ENCODE assay signal across 8 cellular contexts in genomic region chr11:77820565-77821348, GRCh38. TPM values are rescaled to one million over a fixed set of nuclear protein-coding genes. Genes with fewer than 3 reads are reported as not detected.
DNase-seq lines count a peak whose midpoint lies in the region; ATAC-seq and TF ChIP-seq lines count a peak whose summit lies in the region.

AAMDC (plus strand) TSS chr11:77821144; CDS start chr11:77842497, 21,353 bp downstream.
RSF1 (minus strand) TSS chr11:77820722; CDS start chr11:77820714, 8 bp downstream.

- H3K4me1 ChIP-seq in CD4-positive, alpha-beta memory T cell (ENCODE audit: insufficient read depth, low read length) = peaks cover 45% of the 10 kb centered on the region
- H3K4me1 ChIP-seq in lung (ENCODE audit: control insufficient read depth in 2 of 2, insufficient read depth in 2 of 2, low read length in 2 of 2) = peaks cover 3 to 10% of the 10 kb centered on the region in 2 donors

- 0 to 1% methylated on average over 50 to 64 of the region's 64 CpGs for WGBS in lung, 2 donors

- no peaks in the 10 kb centered on the region for H3K9me3 Mint-ChIP-seq in CD4-positive, alpha-beta memory T cell
- H3K9me3 Mint-ChIP-seq in activated CD4-positive, alpha-beta memory T cell treated with anti-CD3 and anti-CD28 coated beads, Interleukin-2, amount 10 ng/mL, durations not matched to agents 7 days and 5 days = peaks cover 3% of the 10 kb centered on the region

- H3K9me3 ChIP-seq in CD4-positive, alpha-beta memory T cell (ENCODE audit: control insufficient read depth in 1 of 2, low read length in 2 of 2) = no peaks in the 10 kb centered on the region
- H3K9me3 ChIP-seq in lung (ENCODE audit: control insufficient read depth in 2 of 2, insufficient read depth in 1 of 2, low read length in 1 of 2) = no peaks in the 10 kb centered on the region

- DNase-seq in CD4-positive, alpha-beta memory T cell = peak; percentile 95 to 99 (median 98)
- DNase-seq in NCI-H82 (lab: John Stamatoyannopoulos, UW) (peak; percentile 99), ecto neural progenitor cell (ENCODE audit: low spot score) (peak; percentile 99), lung (ENCODE audit: low spot score) (peak; percentile 99)
- DNase-seq in activated CD4-positive, alpha-beta memory T cell treated with anti-CD3 and anti-CD28 coated beads, Interleukin-2, amount 10 ng/mL, durations not matched to agents 7 days and 5 days = peak; percentile 97
- peak; percentile 93 to 97 (median 94) for DNase-seq in stimulated activated CD4-positive, alpha-beta T cell treated with anti-CD3 and anti-CD28 coated beads, TNF-alpha, amount 100 ng/mL, for 4 hours (ENCODE audit: low read depth in 3 of 3)

- no peaks in the 10 kb centered on the region for H3K27me3 ChIP-seq in CD4-positive, alpha-beta memory T cell (ENCODE audit: insufficient read depth, low read length)
- H3K27me3 ChIP-seq in lung (ENCODE audit: control insufficient read depth, insufficient read depth) = no peaks in the 10 kb centered on the region

- no peaks in the 10 kb centered on the region for H3K27me3 Mint-ChIP-seq in CD4-positive, alpha-beta memory T cell
- no peaks in the 10 kb centered on the region for H3K27me3 Mint-ChIP-seq in activated CD4-positive, alpha-beta memory T cell treated with anti-CD3 and anti-CD28 coated beads, Interleukin-2, amount 10 ng/mL, durations not matched to agents 7 days and 5 days

- peaks cover 0 to 23% of the 10 kb centered on the region in 2 donors for H3K36me3 Mint-ChIP-seq in CD4-positive, alpha-beta memory T cell
- peaks cover 20% of the 10 kb centered on the region for H3K36me3 Mint-ChIP-seq in activated CD4-positive, alpha-beta memory T cell treated with anti-CD3 and anti-CD28 coated beads, Interleukin-2, amount 10 ng/mL, durations not matched to agents 7 days and 5 days (ENCODE audit: low read depth)

- peak within 1 kb of the TSS; percentile 92 to 98 (median 96) for H3K27ac Mint-ChIP-seq in CD4-positive, alpha-beta memory T cell
- peak within 1 kb of the TSS; percentile 94 for H3K27ac Mint-ChIP-seq in activated CD4-positive, alpha-beta memory T cell treated with anti-CD3 and anti-CD28 coated beads, Interleukin-2, amount 10 ng/mL, durations not matched to agents 7 days and 5 days

- TF ChIP-seq CTCF in lung (IDR thresholded peaks at IDR 0.05; ENCODE audit: control extremely low read depth, extremely low read depth) = peak; percentile 28

- ATAC-seq in GM19438 (IDR thresholded peaks at IDR 0.05; ENCODE audit: low read depth, unreplicated experiment) = peak; percentile 85
- ATAC-seq in HG03575 (IDR thresholded peaks at IDR 0.05; ENCODE audit: extremely low read depth, insufficient number of reproducible peaks, low FRiP score, unreplicated experiment) = peak; percentile 58
- ATAC-seq in lung (ENCODE audit: insufficient read depth, low FRiP score) = peak; percentile 88

- H3K4me1 Mint-ChIP-seq in CD4-positive, alpha-beta memory T cell = peaks cover 30 to 52% (median 39%) of the 10 kb centered on the region in 4 donors
- H3K4me1 Mint-ChIP-seq in activated CD4-positive, alpha-beta memory T cell treated with anti-CD3 and anti-CD28 coated beads, Interleukin-2, amount 10 ng/mL, durations not matched to agents 7 days and 5 days = peaks cover 33% of the 10 kb centered on the region

- H3K4me3 ChIP-seq in CD4-positive, alpha-beta memory T cell (ENCODE audit: low read length in 2 of 2) = peak within 1 kb of the TSS; percentile 96 to 100
- H3K4me3 ChIP-seq in lung = peak within 1 kb of the TSS; percentile 97

- intact Hi-C loops in CD4-positive, alpha-beta memory T cell (cut with micrococcal nuclease) = loop anchor here (1.0 to 2.0 kb wide), 6 partner anchors 174 to 774 kb away; partner anchors contain the start of genes CLNS1A, INTS4, KCTD21 and NARS2

- POLR2A ChIA-PET in CD4-positive, alpha-beta memory T cell (lab: Charles Lee; ENCODE audit: partially characterized antibody) = interaction anchor here (0.6 to 4.0 kb wide), 8 partner anchors 50 to 744 kb away, joined by 3 to 62 read pairs (median 5); partner anchors contain the start of genes ALG8, CLNS1A, GAB2 and INTS4
- POLR2A ChIA-PET in activated CD4-positive, alpha-beta memory T cell treated with anti-CD3 and anti-CD28 coated beads, Interleukin-2, amount 10 ng/mL, durations not matched to agents 7 days and 5 days (lab: Charles Lee) = interaction anchor here (0.8 to 4.0 kb wide), 9 partner anchors 20 to 756 kb away, joined by 3 to 31 read pairs (median 3); partner anchors contain the start of genes CLNS1A, INTS4, KCTD21 and USP35

- no peaks in the 10 kb centered on the region for H3K36me3 ChIP-seq in CD4-positive, alpha-beta memory T cell (ENCODE audit: insufficient read depth, low read length)
- H3K36me3 ChIP-seq in lung (ENCODE audit: control insufficient read depth in 2 of 2, insufficient read depth in 2 of 2, low read length in 2 of 2) = no peaks in the 10 kb centered on the region

- CTCF ChIA-PET in CD4-positive, alpha-beta memory T cell (lab: Charles Lee; ENCODE audit: partially characterized antibody) = interaction anchor here (1.1 to 1.9 kb wide), 3 partner anchors 14 to 174 kb away, joined by 3 to 7 read pairs (median 6); partner anchors contain the start of gene INTS4
- CTCF ChIA-PET in activated CD4-positive, alpha-beta memory T cell treated with anti-CD3 and anti-CD28 coated beads, Interleukin-2, amount 10 ng/mL, durations not matched to agents 7 days and 5 days (lab: Charles Lee) = interaction anchor here (4.0 kb wide), 1 partner anchor 174 kb away, joined by 14 read pairs; the partner anchor contains the start of gene INTS4

- peak within 1 kb of the TSS; percentile 98 to 100 (median 99) for H3K4me3 Mint-ChIP-seq in CD4-positive, alpha-beta memory T cell
- H3K4me3 Mint-ChIP-seq in activated CD4-positive, alpha-beta memory T cell treated with anti-CD3 and anti-CD28 coated beads, Interleukin-2, amount 10 ng/mL, durations not matched to agents 7 days and 5 days = peak within 1 kb of the TSS; percentile 97

- peak within 1 kb of the TSS; percentile 88 for H3K27ac ChIP-seq in CD4-positive, alpha-beta memory T cell (ENCODE audit: low read depth, low read length)
- peak within 1 kb of the TSS; percentile 90 to 94 for H3K27ac ChIP-seq in lung (ENCODE audit: low read depth in 1 of 2, low read length in 1 of 2)

RNA-seq across cellular contexts. Expression of gene AAMDC, which starts in this region (rescaled TPM):
- 1 to 10 TPM; 7.6 to 9.4 TPM for total RNA-seq in CD4-positive, alpha-beta memory T cell
- 10 to 100 TPM; 27.6 to 36.7 TPM for polyA plus RNA-seq in CD4-positive, alpha-beta memory T cell
- total RNA-seq in activated CD4-positive, alpha-beta memory T cell treated with anti-CD3 and anti-CD28 coated beads, Interleukin-2, amount 10 ng/mL, durations not matched to agents 7 days and 5 days = 10 to 100 TPM; 14.4 to 15.6 TPM
- 10 to 100 TPM; 28.5 to 29.4 TPM for total RNA-seq in lung
- 10 to 100 TPM; 26.2 to 77.9 TPM for polyA plus RNA-seq in lung

RNA-seq across cellular contexts. Expression of gene RSF1, which starts in this region (rescaled TPM):
- 100 to 1,000 TPM; 105 to 106 TPM for total RNA-seq in CD4-positive, alpha-beta memory T cell
- 10 to 100 TPM; 13.0 to 51.5 TPM for polyA plus RNA-seq in CD4-positive, alpha-beta memory T cell
- total RNA-seq in activated CD4-positive, alpha-beta memory T cell treated with anti-CD3 and anti-CD28 coated beads, Interleukin-2, amount 10 ng/mL, durations not matched to agents 7 days and 5 days = 10 to 100 TPM; 58.6 to 62.5 TPM
- 100 to 1,000 TPM in 1 of 2 donors, 10 to 100 TPM in 1; 47.3 to 110 TPM for total RNA-seq in lung
- polyA plus RNA-seq in lung = 10 to 100 TPM in 1 of 2 donors, 1 to 10 TPM in 1; 9.8 to 11.0 TPM

Comparison
In these comparisons a context has a peak if more than half of its experiments do, and no peak if none do; other contexts are left out.
1. Peak in every context shown above with its lines: DNase-seq, ATAC-seq, H3K4me3 ChIP-seq and H3K27ac ChIP-seq.